10 cellular contexts compared by ENCODE assay signal in genomic region chr16:57687363-57687762, GRCh38. TPM values are rescaled to one million over a fixed set of nuclear protein-coding genes. Genes with fewer than 3 reads are reported as not detected.
"Had no signal": no experiment of that assay in that cellular context is flagged by ENCODE, and none has a peak within 500 bp of the region (broad histone marks: within the 10 kb centered on the region; RNA-seq: fewer than 3 reads in every experiment).

No MANE protein-coding gene starts in this region.

RNA-seq across cellular contexts. Expression of gene DRC7, which starts 7.2 kb away (rescaled TPM):
- total RNA-seq: activated CD4-positive, alpha-beta memory T cell treated with anti-CD3 and anti-CD28 coated beads, Interleukin-2, amount 10 ng/mL, durations not matched to agents 7 days and 5 days; activated CD8-positive, alpha-beta memory T cell treated with anti-CD3 and anti-CD28 coated beads for 36 hours; activated T-helper 17 cell treated with anti-CD3 and anti-CD28 coated beads, Interleukin-2, amount 50 U/mL, for 72 hours; M059J; Peyer's patch; Right ventricle myocardium superior; SJCRH30; T-helper 2 cell treated with Interferon-gamma antibody and Interleukin-4, amounts not matched to agents 100 ng/mL and 5 ng/mL, for 36 hours had no signal

RNA-seq across cellular contexts. Expression of gene ADGRG3, which starts 19.3 kb away (rescaled TPM):
- total RNA-seq: activated CD4-positive, alpha-beta memory T cell treated with anti-CD3 and anti-CD28 coated beads, Interleukin-2, amount 10 ng/mL, durations not matched to agents 7 days and 5 days; activated CD8-positive, alpha-beta memory T cell treated with anti-CD3 and anti-CD28 coated beads for 36 hours; activated T-helper 17 cell treated with anti-CD3 and anti-CD28 coated beads, Interleukin-2, amount 50 U/mL, for 72 hours; cardiac muscle cell; M059J; SJCRH30; T-helper 2 cell treated with Interferon-gamma antibody and Interleukin-4, amounts not matched to agents 100 ng/mL and 5 ng/mL, for 36 hours had no signal
- polyA plus RNA-seq: cardiac muscle cell, SK-N-SH had no signal

RNA-seq across cellular contexts. Expression of gene ADGRG1, which starts 58.9 kb away (rescaled TPM):
- total RNA-seq: cardiac muscle cell had no signal
